In the genomic region with DNA sequence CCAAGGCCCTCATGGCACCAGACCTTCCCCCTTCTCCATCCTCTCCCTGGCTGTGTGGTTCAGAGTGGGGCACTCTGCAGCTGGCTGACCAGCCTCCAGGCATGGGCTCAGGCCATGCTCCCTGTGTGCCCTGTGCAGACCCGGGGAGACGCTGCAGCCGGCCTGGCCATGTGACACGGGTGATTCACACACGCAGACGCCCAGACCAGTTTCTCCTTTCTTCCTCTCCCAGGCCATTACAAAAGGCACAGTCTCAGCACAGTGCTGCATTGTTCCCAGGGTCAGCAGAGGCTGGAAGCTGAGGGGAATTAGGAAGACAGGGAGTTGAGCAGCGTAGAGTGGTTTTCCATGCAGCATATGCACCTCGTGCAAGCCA, we compare ENCODE assay signal across 8 cellular contexts.
DNase-seq lines count a peak whose midpoint lies in the region; ATAC-seq and TF ChIP-seq lines count a peak whose summit lies in the region.

No MANE protein-coding gene starts in this region.

- POLR2A ChIA-PET in MCF 10A (lab: Yijun Ruan, JAX): no interaction called here

- DNase-seq in ELF-1 (ENCODE audit: low read depth, low spot score) (peak; percentile 62), MCF 10A (ENCODE audit: unreplicated experiment) (peak; percentile 11), iris pigment epithelial cell (ENCODE audit: low read depth) (peak; percentile 59), renal cortical epithelial cell (ENCODE audit: low read depth) (peak; percentile 13)
- no peak for DNase-seq in activated T-cell treated with anti-CD3 and anti-CD28 coated beads, Interleukin-2, amount 50 U/mL, for 1 hour
- DNase-seq in activated CD8-positive, alpha-beta memory T cell treated with anti-CD3 and anti-CD28 coated beads for 24 hours: no peak
- DNase-seq in stimulated activated CD4-positive, alpha-beta T cell treated with anti-CD3 and anti-CD28 coated beads, Interleukin-2, amount 100 ng/mL, for 24 hours: no peak

- no TSS peak for BruUV-seq in MCF 10A (replicated peaks; lab: Mats Ljungman, UMichigan)

- no peaks in the 10 kb centered on the region for H3K4me1 Mint-ChIP-seq in MCF 10A (ENCODE audit: insufficient read depth, unreplicated experiment)

- no peak for ATAC-seq in GM19452 (IDR thresholded peaks at IDR 0.05; ENCODE audit: unreplicated experiment)

- H3K27ac Mint-ChIP-seq in MCF 10A (ENCODE audit: low read depth, unreplicated experiment): no peak overlapping the region

- TF ChIP-seq CTCF in MCF 10A (IDR thresholded peaks at IDR 0.05; ENCODE audit: unreplicated experiment): no peak

- peaks cover 29% of the 10 kb centered on the region for H3K27me3 Mint-ChIP-seq in MCF 10A (ENCODE audit: insufficient read depth, unreplicated experiment)

- intact Hi-C loops in MCF 10A (cut with micrococcal nuclease): no loop called here

- CTCF ChIA-PET in MCF 10A (lab: Yijun Ruan, JAX): interaction anchor here (0.7 to 6.8 kb wide), 7 partner anchors 10 to 1492 kb away, joined by 3 to 92 read pairs (median 8); no protein-coding TSS in a partner anchor

- H3K4me3 Mint-ChIP-seq in MCF 10A (ENCODE audit: unreplicated experiment): no peak overlapping the region

- H3K9me3 Mint-ChIP-seq in MCF 10A (ENCODE audit: unreplicated experiment): no peaks in the 10 kb centered on the region

- H3K36me3 Mint-ChIP-seq in MCF 10A (ENCODE audit: insufficient read depth, unreplicated experiment): no peaks in the 10 kb centered on the region

Comparison
In these comparisons a context has a peak if more than half of its experiments do, and no peak if none do; other contexts are left out.
1. DNase-seq: peak in ELF-1 (single experiment), MCF 10A (single experiment), iris pigment epithelial cell (single experiment) and renal cortical epithelial cell (single experiment); none in activated T-cell treated with anti-CD3 and anti-CD28 coated beads, Interleukin-2, amount 50 U/mL, for 1 hour (single experiment), activated CD8-positive, alpha-beta memory T cell treated with anti-CD3 and anti-CD28 coated beads for 24 hours (single experiment) and stimulated activated CD4-positive, alpha-beta T cell treated with anti-CD3 and anti-CD28 coated beads, Interleukin-2, amount 100 ng/mL, for 24 hours (0 of 2).